28 cellular contexts compared by ENCODE assay signal in the genomic region with DNA sequence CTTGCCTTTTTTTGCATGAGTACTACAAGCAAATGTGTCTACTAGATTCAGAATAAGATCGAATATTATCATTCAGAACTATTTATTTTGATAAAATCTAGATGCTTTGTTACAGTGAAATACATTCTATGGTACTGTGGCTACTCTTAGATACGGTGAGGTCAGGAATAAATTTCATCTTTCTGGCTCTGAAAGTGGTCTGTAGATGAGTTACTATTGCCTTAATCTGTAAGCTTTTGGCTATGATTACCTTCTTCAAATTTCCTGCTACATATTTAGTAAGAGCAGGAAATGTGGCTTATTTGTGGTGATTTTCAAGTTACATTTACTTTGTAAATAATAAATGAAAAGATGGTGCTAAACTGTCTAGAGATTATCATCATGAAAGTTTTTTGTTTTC. TPM values are rescaled to one million over a fixed set of nuclear protein-coding genes. Genes with fewer than 3 reads are reported as not detected.
A peak's percentile ranks its signal among the peaks of the same experiment; 100 is the strongest.
DNase-seq lines count a peak whose midpoint lies in the region; ATAC-seq, FAIRE-seq and TF ChIP-seq lines count a peak whose summit lies in the region.
"Had no signal": no experiment of that assay in that cellular context is flagged by ENCODE, and none has a peak within 500 bp of the region (broad histone marks: within the 10 kb centered on the region; RNA-seq: fewer than 3 reads in every experiment).

No MANE protein-coding gene starts in this region.

- H3K27ac Mint-ChIP-seq in CD4-positive, CD25-positive, alpha-beta regulatory T cell = peak overlapping the region in 2 of 3 donors; percentile 2 to 21
- H3K27ac Mint-ChIP-seq: activated CD4-positive, alpha-beta T cell treated with anti-CD3 and anti-CD28 coated beads for 36 hours; activated naive CD8-positive, alpha-beta T cell treated with anti-CD3 and anti-CD28 coated beads for 36 hours; B cell; nephron had no signal

- no peaks in the 10 kb centered on the region for H3K27me3 Mint-ChIP-seq in CD4-positive, CD25-positive, alpha-beta regulatory T cell
- H3K27me3 Mint-ChIP-seq: activated CD4-positive, alpha-beta T cell treated with anti-CD3 and anti-CD28 coated beads for 36 hours; activated naive CD8-positive, alpha-beta T cell treated with anti-CD3 and anti-CD28 coated beads for 36 hours; B cell; IgD-negative memory B cell; T-cell had no signal

- peaks cover 15% of the 10 kb centered on the region for H3K4me1 ChIP-seq in CD4-positive, CD25-positive, alpha-beta regulatory T cell (ENCODE audit: control insufficient read depth, insufficient read depth, low read length, poor library complexity, severe bottlenecking)
- H3K4me1 ChIP-seq in suprapubic skin = peaks cover 10% of the 10 kb centered on the region
- H3K4me1 ChIP-seq: left lung, SJCRH30, upper lobe of right lung had no signal

- no peak overlapping the region for H3K27ac ChIP-seq in CD4-positive, CD25-positive, alpha-beta regulatory T cell (ENCODE audit: insufficient read depth, low read length, poor library complexity, severe bottlenecking)
- no peak overlapping the region for H3K27ac ChIP-seq in suprapubic skin
- H3K27ac ChIP-seq: A549, epithelial cell of prostate, left lung, parathyroid adenoma, right lobe of liver, SJCRH30, upper lobe of right lung had no signal

- no peak for ATAC-seq in CD4-positive, CD25-positive, alpha-beta regulatory T cell (ENCODE audit: low read depth in 2 of 2)
- ATAC-seq in GM19043 (IDR thresholded peaks at IDR 0.05; ENCODE audit: low read depth, unreplicated experiment) = peak; percentile 67
- peak; percentile 69 for ATAC-seq in GM21825 (IDR thresholded peaks at IDR 0.05; ENCODE audit: unreplicated experiment)
- peak; percentile 74 for ATAC-seq in HG03457 (IDR thresholded peaks at IDR 0.05; ENCODE audit: unreplicated experiment)
- ATAC-seq in HG02642 (IDR thresholded peaks at IDR 0.05; ENCODE audit: poor library complexity, unreplicated experiment) = no peak
- ATAC-seq: A549; activated CD4-positive, alpha-beta T cell treated with anti-CD3 and anti-CD28 coated beads for 36 hours; left lung; T-cell; upper lobe of right lung had no signal

- FAIRE-seq in H54 (lab: Jason Lieb, UNC) = no peak
- FAIRE-seq: A549, GM12891, TTC549 had no signal

- H3K27me3 ChIP-seq in CD4-positive, CD25-positive, alpha-beta regulatory T cell (ENCODE audit: control insufficient read depth, insufficient read depth, low read length) = no peaks in the 10 kb centered on the region
- no peaks in the 10 kb centered on the region for H3K27me3 ChIP-seq in suprapubic skin
- H3K27me3 ChIP-seq: left lung, right lobe of liver, SJCRH30, upper lobe of right lung had no signal

- no peaks in the 10 kb centered on the region for H3K9me3 ChIP-seq in CD4-positive, CD25-positive, alpha-beta regulatory T cell (ENCODE audit: control insufficient read depth in 2 of 2, low read length in 2 of 2)
- H3K9me3 ChIP-seq in suprapubic skin = no peaks in the 10 kb centered on the region
- H3K9me3 ChIP-seq: A549, left lung, right lobe of liver, SJCRH30, upper lobe of right lung had no signal

- 94% methylated on average over 2 of the region's 2 CpGs for WGBS in suprapubic skin

- TF ChIP-seq CTCF in suprapubic skin (IDR thresholded peaks at IDR 0.05) = no peak

- H3K4me1 Mint-ChIP-seq in CD4-positive, CD25-positive, alpha-beta regulatory T cell = peaks cover 32 to 60% (median 53%) of the 10 kb centered on the region in 4 donors
- H3K4me1 Mint-ChIP-seq: nephron had no signal

- H3K4me3 Mint-ChIP-seq in CD4-positive, CD25-positive, alpha-beta regulatory T cell = no peak overlapping the region
- H3K4me3 Mint-ChIP-seq: activated CD4-positive, alpha-beta T cell treated with anti-CD3 and anti-CD28 coated beads for 36 hours; activated naive CD8-positive, alpha-beta T cell treated with anti-CD3 and anti-CD28 coated beads for 36 hours; B cell; IgD-negative memory B cell; nephron; T-cell had no signal

- peaks cover 26% of the 10 kb centered on the region for H3K36me3 Mint-ChIP-seq in CD4-positive, CD25-positive, alpha-beta regulatory T cell

- H3K9me3 Mint-ChIP-seq in CD4-positive, CD25-positive, alpha-beta regulatory T cell = no peaks in the 10 kb centered on the region
- H3K9me3 Mint-ChIP-seq: nephron had no signal

- no peak for TF ChIP-seq POLR2A in H54 (IDR thresholded peaks at IDR 0.05; ENCODE audit: low read depth, low read length)
- no peak for TF ChIP-seq POLR2A in suprapubic skin (IDR thresholded peaks at IDR 0.05)

- DNase-seq in CD4-positive, CD25-positive, alpha-beta regulatory T cell = no peak
- no peak for DNase-seq in SHP77 (lab: John Stamatoyannopoulos, UW)
- no peak for DNase-seq in H54 (ENCODE audit: insufficient read length, low spot score)
- no peak for DNase-seq in suprapubic skin (ENCODE audit: low spot score in 2 of 2)
- DNase-seq: activated CD4-positive, alpha-beta T cell treated with anti-CD3 and anti-CD28 coated beads for 36 hours; activated naive CD8-positive, alpha-beta T cell treated with anti-CD3 and anti-CD28 coated beads for 36 hours; COR-L47; DND-41; left lung; NCI-H1417 treated with DMSO at 0.1 percent for 48 hours; NCI-H510A treated with DMSO at 0.1 percent for 48 hours; NK-92 treated with Interleukin-12 subunit alpha and Interleukin-12 subunit beta, amount 100 ng/mL, for 24 hours; right lobe of liver; SJCRH30; T-cell; upper lobe of right lung had no signal

- H3K36me3 ChIP-seq in CD4-positive, CD25-positive, alpha-beta regulatory T cell (ENCODE audit: control insufficient read depth, insufficient read depth, low read length) = peaks cover 44% of the 10 kb centered on the region
- peaks cover 19% of the 10 kb centered on the region for H3K36me3 ChIP-seq in suprapubic skin

- H3K4me3 ChIP-seq in CD4-positive, CD25-positive, alpha-beta regulatory T cell (ENCODE audit: low read depth, low read length) = no peak overlapping the region
- H3K4me3 ChIP-seq in suprapubic skin = no peak overlapping the region
- H3K4me3 ChIP-seq: A549, left lung, right lobe of liver, SJCRH30, upper lobe of right lung had no signal

- TF ChIP-seq EP300 in suprapubic skin (IDR thresholded peaks at IDR 0.05) = no peak

RNA-seq across cellular contexts. Expression of a gene that starts 50.0 kb away (rescaled TPM):
- total RNA-seq in CD4-positive, CD25-positive, alpha-beta regulatory T cell = 72.0 TPM
- polyA plus RNA-seq in CD4-positive, CD25-positive, alpha-beta regulatory T cell = 10 to 100 TPM; 13.7 to 16.0 (median 14.8) TPM
- total RNA-seq in suprapubic skin = 10 to 100 TPM; 34.1 to 63.7 (median 41.0) TPM

Comparison
In these comparisons a context has a peak if more than half of its experiments do, and no peak if none do; other contexts are left out.
1. ATAC-seq: peak in GM19043 (single experiment), GM21825 (single experiment) and HG03457 (single experiment); none in CD4-positive, CD25-positive, alpha-beta regulatory T cell (0 of 2) and HG02642 (single experiment).